Comparison of ENCODE assay signal across 7 cellular contexts in the genomic region with DNA sequence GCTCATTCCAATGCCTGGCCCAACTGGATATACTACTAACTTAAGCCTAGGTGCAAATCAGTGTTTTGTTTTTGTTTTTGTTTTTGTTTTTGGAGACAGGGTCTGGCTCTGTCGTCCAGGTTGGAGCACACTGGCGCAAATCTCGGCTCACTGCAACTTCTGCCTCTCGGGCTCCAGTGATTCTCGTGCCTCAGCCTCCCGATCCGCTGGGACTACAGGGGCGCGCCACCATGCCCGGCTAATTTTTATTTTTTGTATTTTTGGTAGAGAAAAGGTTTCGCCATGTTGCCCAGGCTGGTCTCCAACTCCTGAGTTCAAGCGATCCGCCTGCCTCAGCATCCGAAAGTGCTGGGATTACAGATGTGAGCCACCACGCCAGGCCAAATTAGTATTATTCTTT. TPM values are rescaled to one million over a fixed set of nuclear protein-coding genes. Genes with fewer than 3 reads are reported as not detected.
DNase-seq lines count a peak whose midpoint lies in the region; FAIRE-seq and TF ChIP-seq lines count a peak whose summit lies in the region.

No MANE protein-coding gene starts in this region.

- TF ChIP-seq POLR2A in esophagus squamous epithelium (IDR thresholded peaks at IDR 0.05) (no peak), GM12892 (IDR thresholded peaks at IDR 0.05; ENCODE audit: low read depth, low read length) (no peak)

- H3K4me3 ChIP-seq in GM12865 (ENCODE audit: low read depth, low read length), result peak overlapping the region; percentile 55
- no peak overlapping the region for H3K4me3 ChIP-seq in SJSA1
- H3K4me3 ChIP-seq in esophagus squamous epithelium, result peak overlapping the region in 3 of 4 donors; percentile 61 to 96 (median 78)
- H3K4me3 ChIP-seq in skeletal muscle cell (ENCODE audit: low read depth, low read length), result peak overlapping the region; percentile 84

- H3K9me3 ChIP-seq in SJSA1 (replicated peaks), result no peaks in the 10 kb centered on the region
- no peaks in the 10 kb centered on the region for H3K9me3 ChIP-seq in esophagus squamous epithelium

- FAIRE-seq in GM12892 (lab: Jason Lieb, UNC), result no peak

- peaks cover 16% of the 10 kb centered on the region for H3K4me1 ChIP-seq in SJSA1 (replicated peaks)
- peaks cover 17 to 68% (median 19%) of the 10 kb centered on the region in 3 donors for H3K4me1 ChIP-seq in esophagus squamous epithelium

- no peak for TF ChIP-seq CTCF in GM12865 (IDR thresholded peaks at IDR 0.05; ENCODE audit: insufficient read depth, low read depth, low read length, missing control alignments)
- TF ChIP-seq CTCF in esophagus squamous epithelium (IDR thresholded peaks at IDR 0.05), result no peak

- 89 to 95% methylated on average over 11 to 15 of the region's 15 CpGs for WGBS in esophagus squamous epithelium, 2 donors

- no peaks in the 10 kb centered on the region for H3K27me3 ChIP-seq in SJSA1 (replicated peaks)
- no peaks in the 10 kb centered on the region for H3K27me3 ChIP-seq in esophagus squamous epithelium

- peak overlapping the region; percentile 14; the same call in 1 of the 2 replicates for H3K27ac ChIP-seq in SJSA1
- peak overlapping the region in 2 of 4 donors; percentile 93 to 95 for H3K27ac ChIP-seq in esophagus squamous epithelium

- no peak for DNase-seq in GM12865 (ENCODE audit: low read depth)
- no peak for DNase-seq in SJSA1 (ENCODE audit: low read depth in 1 of 2, low spot score in 2 of 2)
- no peak for DNase-seq in esophagus squamous epithelium (lab: John Stamatoyannopoulos, UW)
- DNase-seq in skeletal muscle cell (ENCODE audit: low read depth), result no peak
- DNase-seq in pons (ENCODE audit: low spot score), result no peak
- no peak for DNase-seq in NK-92 (lab: John Stamatoyannopoulos, UW; ENCODE audit: unreplicated experiment)
- DNase-seq in GM12892 (ENCODE audit: insufficient read length), result no peak

- H3K36me3 ChIP-seq in SJSA1 (peaks cover 15% of the 10 kb centered on the region), esophagus squamous epithelium (peaks cover 0 to 25% (median 0%) of the 10 kb centered on the region in 3 donors)

- intact Hi-C loops in esophagus squamous epithelium (cut with DNase I), result no loop called here

RNA-seq across cellular contexts. Expression of a gene that starts 1.6 kb away (rescaled TPM):
- total RNA-seq in SJSA1 (2014; rRNA removed; shearing (Covaris generic)), result 25.1 and 42.6 TPM in 2 replicates
- total RNA-seq in esophagus squamous epithelium, result 10 to 100 TPM; 24.1 to 40.2 (median 30.6) TPM
- polyA plus RNA-seq in GM12892 (2012; ENCODE audit: missing spikeins), result 36.3 TPM
